In the genomic region with DNA sequence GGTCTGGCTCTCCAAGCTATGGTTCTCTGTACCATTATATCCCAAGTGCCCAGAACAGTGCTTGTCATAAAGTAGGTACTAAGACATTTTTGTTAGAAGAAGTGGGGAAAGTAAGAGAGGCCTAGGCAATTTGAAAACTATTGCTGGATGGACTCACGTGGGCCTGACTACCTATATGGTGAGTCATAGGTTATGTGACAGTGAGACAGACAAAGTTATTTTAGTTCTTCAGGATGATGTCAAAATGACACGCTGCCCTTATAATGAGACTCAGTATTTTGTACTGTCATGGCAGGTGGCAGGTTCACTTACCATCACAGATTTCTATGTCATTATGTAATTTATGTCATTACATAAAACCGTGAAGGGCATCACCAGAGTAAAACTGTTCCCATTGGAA, we compare ENCODE assay signal across 15 cellular contexts. TPM values are rescaled to one million over a fixed set of nuclear protein-coding genes. Genes with fewer than 3 reads are reported as not detected.
DNase-seq lines count a peak whose midpoint lies in the region; ATAC-seq, FAIRE-seq and TF ChIP-seq lines count a peak whose summit lies in the region.
"Had no signal": no experiment of that assay in that cellular context is flagged by ENCODE, and none has a peak within 500 bp of the region (broad histone marks: within the 10 kb centered on the region; RNA-seq: fewer than 3 reads in every experiment).

No MANE protein-coding gene starts in this region.

- WGBS in mesenchymal stem cell: 13% methylated on average over 1 of the region's 3 CpGs

- H3K18ac ChIP-seq in mesenchymal stem cell (ENCODE audit: low read depth in 1 of 2, low read length in 2 of 2): peak overlapping the region in 1 of 2 experiments; percentile 21

- in situ Hi-C loops in Caki2 (cut with HindIII; ENCODE audit: low pct_unique_long_range_greater_than_20kb, low sequenced_read_pairs): no loop called here

- ATAC-seq in HG02763 (IDR thresholded peaks at IDR 0.05; ENCODE audit: unreplicated experiment) (no peak), GM21360 (IDR thresholded peaks at IDR 0.05; ENCODE audit: unreplicated experiment) (no peak)

- H3K4ac ChIP-seq in mesenchymal stem cell (ENCODE audit: low read depth in 1 of 2, low read length in 2 of 2): no peak overlapping the region

- H3K27ac Mint-ChIP-seq in HFFc6: no peak overlapping the region
- H3K27ac Mint-ChIP-seq: CD4-positive, alpha-beta memory T cell; nephron had no signal

- no peaks in the 10 kb centered on the region for H3K27me3 Mint-ChIP-seq in HFFc6 (ENCODE audit: insufficient read depth)
- H3K27me3 Mint-ChIP-seq: CD4-positive, alpha-beta memory T cell had no signal

- no peaks in the 10 kb centered on the region for H3K36me3 Mint-ChIP-seq in HFFc6 (ENCODE audit: low read depth)

- H3K36me3 ChIP-seq in bronchial epithelial cell (ENCODE audit: control insufficient read depth, insufficient read depth, low read length) (no peaks in the 10 kb centered on the region), mesenchymal stem cell (ENCODE audit: control insufficient read depth in 1 of 2, insufficient read depth in 2 of 2, low read depth in 1 of 2, low read length in 2 of 2) (peaks cover 4 to 28% of the 10 kb centered on the region in 2 experiments)
- H3K36me3 ChIP-seq: SJSA1 had no signal

- no peak overlapping the region for H2BK15ac ChIP-seq in mesenchymal stem cell (ENCODE audit: low read depth, poor library complexity, severe bottlenecking)

- H3K4me2 ChIP-seq in mesenchymal stem cell (ENCODE audit: low read length, poor library complexity, severe bottlenecking): no peak overlapping the region

- peak; percentile 47 for DNase-seq in Caki2 (ENCODE audit: low read depth)
- peak; percentile 43 for DNase-seq in HFFc6
- peak; percentile 50 for DNase-seq in bronchial epithelial cell (ENCODE audit: low read depth)
- DNase-seq in mesenchymal stem cell: peak; percentile 51
- no peak for DNase-seq in retina
- DNase-seq in NCI-H128 (lab: John Stamatoyannopoulos, UW; ENCODE audit: unreplicated experiment): no peak
- DNase-seq: amygdala; CD4-positive, alpha-beta memory T cell; glutamatergic neuron; NCI-H187; NCI-H774 had no signal

- no peak overlapping the region for H2AFZ ChIP-seq in mesenchymal stem cell (ENCODE audit: low read depth, low read length)

- H3K9me3 ChIP-seq in mesenchymal stem cell (ENCODE audit: control insufficient read depth, low read length): no peaks in the 10 kb centered on the region
- H3K9me3 ChIP-seq: SJSA1 had no signal

- H2BK12ac ChIP-seq in mesenchymal stem cell (ENCODE audit: low read length in 2 of 2): no peak overlapping the region

- H2BK5ac ChIP-seq in mesenchymal stem cell (ENCODE audit: low read depth, low read length, poor library complexity, severe bottlenecking): no peak overlapping the region

- H4K8ac ChIP-seq in mesenchymal stem cell (ENCODE audit: low read length): no peak overlapping the region

- no peak overlapping the region for H3K9ac ChIP-seq in mesenchymal stem cell (ENCODE audit: low read length)

- H3K27me3 ChIP-seq in bronchial epithelial cell (ENCODE audit: control insufficient read depth, insufficient read depth, low read length) (no peaks in the 10 kb centered on the region), mesenchymal stem cell (ENCODE audit: control insufficient read depth in 1 of 2, insufficient read depth in 1 of 2, low read length in 2 of 2) (no peaks in the 10 kb centered on the region)
- H3K27me3 ChIP-seq: SJSA1 had no signal

- no peak overlapping the region for H2BK120ac ChIP-seq in mesenchymal stem cell (ENCODE audit: low read depth, low read length)

- peaks cover 2% of the 10 kb centered on the region for H3K4me1 ChIP-seq in mesenchymal stem cell (ENCODE audit: control insufficient read depth, insufficient read depth, low read depth, low read length)

- no peaks in the 10 kb centered on the region for H3K4me1 Mint-ChIP-seq in HFFc6 (ENCODE audit: low read depth)
- H3K4me1 Mint-ChIP-seq: nephron had no signal

- no peak overlapping the region for H3K27ac ChIP-seq in mesenchymal stem cell (ENCODE audit: low read length, poor library complexity, severe bottlenecking)
- H3K27ac ChIP-seq: SJSA1 had no signal

- no peak overlapping the region for H4K91ac ChIP-seq in mesenchymal stem cell (ENCODE audit: low read length)

- peaks cover 2% of the 10 kb centered on the region for H3K79me1 ChIP-seq in mesenchymal stem cell (replicated peaks; ENCODE audit: low read length, poor library complexity, severe bottlenecking)

- no peaks in the 10 kb centered on the region for H3K9me3 Mint-ChIP-seq in HFFc6
- H3K9me3 Mint-ChIP-seq: CD4-positive, alpha-beta memory T cell; nephron had no signal

- H2AK5ac ChIP-seq in mesenchymal stem cell (ENCODE audit: low read length, severe bottlenecking): no peak overlapping the region

- FAIRE-seq in bronchial epithelial cell (lab: Jason Lieb, UNC): no peak

- H3K4me3 ChIP-seq in bronchial epithelial cell (ENCODE audit: low read depth, low read length): no peak overlapping the region
- no peak overlapping the region for H3K4me3 ChIP-seq in mesenchymal stem cell (ENCODE audit: insufficient read depth in 1 of 2, low read depth in 1 of 2, low read length in 2 of 2)
- H3K4me3 ChIP-seq: SJSA1 had no signal

- no peak overlapping the region for H3K23ac ChIP-seq in mesenchymal stem cell (ENCODE audit: low read length in 2 of 2)

- TF ChIP-seq CTCF in HFFc6 (IDR thresholded peaks at IDR 0.05): no peak
- no peak for TF ChIP-seq CTCF in bronchial epithelial cell (IDR thresholded peaks at IDR 0.05; ENCODE audit: insufficient read depth, low read length, severe bottlenecking)

- no peak overlapping the region for H3K14ac ChIP-seq in mesenchymal stem cell (ENCODE audit: low read length in 2 of 2)

- H3K4me3 Mint-ChIP-seq in HFFc6: no peak overlapping the region
- H3K4me3 Mint-ChIP-seq: CD4-positive, alpha-beta memory T cell; nephron had no signal

RNA-seq across cellular contexts. Expression of a gene that starts 53.1 kb away (rescaled TPM):
- 1.9 and 13.1 TPM in 2 replicates for total RNA-seq in Caki2 (2014; rRNA removed; shearing (Covaris generic); ENCODE audit: low replicate concordance)
- 1 to 10 TPM; 3.2 to 5.0 (median 3.3) TPM for total RNA-seq in HFFc6 (2021; fragmentation: NEBNext Ultra II Directional; extraction: Animal tissue kit (Norgen Biotek cat#: 25700))
- total RNA-seq in bronchial epithelial cell: 1.8 TPM in 2 replicates
- 6.5 TPM for polyA plus RNA-seq in mesenchymal stem cell (2013, experiment 1 of 2)
- 5.6 TPM for polyA plus RNA-seq in mesenchymal stem cell (2013, experiment 2 of 2)

Comparison
In these comparisons a context has a peak if more than half of its experiments do, and no peak if none do; other contexts are left out.
1. DNase-seq: peak in Caki2 (single experiment), HFFc6 (single experiment), bronchial epithelial cell (single experiment) and mesenchymal stem cell (single experiment); none in retina (single experiment) and NCI-H128 (single experiment).